In genomic region chr19:52936958-52937334, GRCh38 we compare ENCODE assay signal across 20 cellular contexts. TPM values are rescaled to one million over a fixed set of nuclear protein-coding genes. Genes with fewer than 3 reads are reported as not detected.
DNase-seq lines count a peak whose midpoint lies in the region; ATAC-seq and TF ChIP-seq lines count a peak whose summit lies in the region.
"Had no signal": no experiment of that assay in that cellular context is flagged by ENCODE, and none has a peak within 500 bp of the region (broad histone marks: within the 10 kb centered on the region; RNA-seq: fewer than 3 reads in every experiment).

No MANE protein-coding gene starts in this region.

- no peak for TF ChIP-seq EP300 in sigmoid colon (IDR thresholded peaks at IDR 0.05)

- H3K9me3 ChIP-seq in Caco-2 (peaks cover 33% of the 10 kb centered on the region), sigmoid colon (no peaks in the 10 kb centered on the region)
- H3K9me3 ChIP-seq: thoracic aorta had no signal

- peaks cover 23% of the 10 kb centered on the region for H3K9me3 Mint-ChIP-seq in Caco-2 (ENCODE audit: unreplicated experiment)

- no peak overlapping the region for H3K4me3 ChIP-seq in Caco-2 (ENCODE audit: low read depth, low read length)
- H3K4me3 ChIP-seq in sigmoid colon: no peak overlapping the region
- H3K4me3 ChIP-seq: Peyer's patch, SJCRH30, thoracic aorta had no signal

- TF ChIP-seq POLR2A in sigmoid colon (IDR thresholded peaks at IDR 0.05): no peak

- intact Hi-C loops in Caco-2 (cut with micrococcal nuclease; ENCODE audit: unreplicated experiment) (no loop called here), left colon (cut with DNase I, micrococcal nuclease) (no loop called here), sigmoid colon (cut with DNase I) (no loop called here), sciatic nerve (cut with DNase I) (no loop called here)

- TF ChIP-seq CTCF in Caco-2 (IDR thresholded peaks at IDR 0.05; ENCODE audit: insufficient read depth in 1 of 2, low read depth in 1 of 2, low read length in 1 of 2, severe bottlenecking in 1 of 2, unreplicated experiment in 1 of 2) (no peak), VCaP (conservative IDR thresholded peaks at IDR 0.05) (no peak), sigmoid colon (IDR thresholded peaks at IDR 0.05) (no peak)

- H3K27me3 Mint-ChIP-seq in Caco-2 (ENCODE audit: insufficient read depth, unreplicated experiment): no peaks in the 10 kb centered on the region
- H3K27me3 Mint-ChIP-seq: activated naive CD8-positive, alpha-beta T cell treated with anti-CD3 and anti-CD28 coated beads for 36 hours; CD4-positive, alpha-beta T cell; memory B cell had no signal

- H3K4me1 ChIP-seq in Caco-2 (0 out of 2 replicates have a peak, but pooled peaks cover 19% of the 10 kb centered on the region), sigmoid colon (peaks cover 0 to 4% (median 1%) of the 10 kb centered on the region in 4 donors)
- H3K4me1 ChIP-seq: SJCRH30 had no signal

- no peak overlapping the region for H3K4me3 Mint-ChIP-seq in Caco-2 (ENCODE audit: unreplicated experiment)
- H3K4me3 Mint-ChIP-seq: activated naive CD8-positive, alpha-beta T cell treated with anti-CD3 and anti-CD28 coated beads for 36 hours; CD4-positive, alpha-beta T cell; memory B cell had no signal

- DNase-seq in Caco-2 (no peak), left colon (no peak), sigmoid colon (peak; percentile 29), ecto neural progenitor cell (ENCODE audit: low spot score) (no peak), sciatic nerve (ENCODE audit: low spot score) (no peak), inferior parietal cortex (ENCODE audit: extremely low spot score) (no peak), T-helper 2 cell (no peak)
- DNase-seq: activated naive CD8-positive, alpha-beta T cell treated with anti-CD3 and anti-CD28 coated beads for 36 hours; CD4-positive, alpha-beta T cell; DMS79 treated with DMSO at 0.1 percent for 48 hours; NCI-H510A; Peyer's patch; SJCRH30; stimulated activated CD4-positive, alpha-beta T cell treated with anti-CD3 and anti-CD28 coated beads, Interleukin-2, amount 100 ng/mL, for 24 hours; stimulated activated naive CD4-positive, alpha-beta T cell; T-helper 1 cell had no signal

- H3K36me3 ChIP-seq in Caco-2 (ENCODE audit: control insufficient read depth, insufficient read depth, low read length) (peaks cover 3% of the 10 kb centered on the region; the same call in 1 of the 2 replicates), sigmoid colon (no peaks in the 10 kb centered on the region)
- H3K36me3 ChIP-seq: Peyer's patch, thoracic aorta had no signal

- H3K27ac ChIP-seq in VCaP (peak overlapping the region; percentile 100), sigmoid colon (no peak overlapping the region)
- H3K27ac ChIP-seq: SJCRH30, thoracic aorta had no signal

- H3K36me3 Mint-ChIP-seq in Caco-2 (ENCODE audit: insufficient read depth, unreplicated experiment): peaks cover 62% of the 10 kb centered on the region

- peaks cover 26% of the 10 kb centered on the region for H3K4me1 Mint-ChIP-seq in Caco-2 (ENCODE audit: low read depth, unreplicated experiment)

- H3K27ac Mint-ChIP-seq in Caco-2 (ENCODE audit: unreplicated experiment): peak overlapping the region; percentile 43
- H3K27ac Mint-ChIP-seq: activated naive CD8-positive, alpha-beta T cell treated with anti-CD3 and anti-CD28 coated beads for 36 hours; activated T-helper 2 cell treated with anti-CD3 and anti-CD28 coated beads, Interferon-gamma antibody, Interleukin-2, Interleukin-4, amounts not matched to agents 10 μg/mL and 5 μg/mL and 100 μg/mL, durations not matched to agents 14 hours and 24 hours and 36 hours; CD4-positive, alpha-beta T cell; memory B cell had no signal

- POLR2A ChIA-PET in Caco-2 (lab: Charles Lee): interaction anchor here (0.6 kb wide), 1 partner anchor 869 kb away, joined by 4 read pairs; no protein-coding TSS in a partner anchor

- 34 to 66% methylated on average over 7 of the region's 7 CpGs for WGBS in sigmoid colon, 2 donors

- CTCF ChIA-PET in Caco-2 (lab: Charles Lee): no interaction called here

- ATAC-seq in left colon: peak; percentile 43
- no peak for ATAC-seq in sciatic nerve

- H3K27me3 ChIP-seq in Caco-2 (replicated peaks; ENCODE audit: control insufficient read depth, insufficient read depth, low read length): no peaks in the 10 kb centered on the region
- H3K27me3 ChIP-seq in sigmoid colon: no peaks in the 10 kb centered on the region
- H3K27me3 ChIP-seq: Peyer's patch, SJCRH30 had no signal

- no TSS peak for BruUV-seq in Caco-2 (replicated peaks; lab: Mats Ljungman, UMichigan)

RNA-seq across cellular contexts. Expression of gene ZNF888, which starts 13.7 kb away (rescaled TPM):
- total RNA-seq in Caco-2 (2022) (7.3 and 9.0 TPM in 2 replicates), left colon (10 to 100 TPM; 11.4 to 18.3 TPM), sigmoid colon (1 to 10 TPM; 1.8 to 3.9 (median 3.6) TPM), sciatic nerve (4.8 TPM)
- polyA plus RNA-seq in sigmoid colon: 1 to 10 TPM; 1.8 to 5.0 (median 4.6) TPM

RNA-seq across cellular contexts. Expression of gene ZNF816, which starts 25.7 kb away (rescaled TPM):
- total RNA-seq in Caco-2 (2022): 8.8 and 11.5 TPM in 2 replicates
- 10 to 100 TPM; 12.8 to 14.2 TPM for total RNA-seq in left colon
- total RNA-seq in sigmoid colon: 1 to 10 TPM; 3.6 to 8.4 (median 6.1) TPM
- polyA plus RNA-seq in sigmoid colon: 1 to 10 TPM; 4.6 to 7.2 (median 5.4) TPM
- total RNA-seq in sciatic nerve: 10.7 TPM

RNA-seq across cellular contexts. Expression of gene ZNF320, which starts 39.5 kb away (rescaled TPM):
- total RNA-seq in Caco-2 (2022) (14.7 and 15.5 TPM in 2 replicates), left colon (10 to 100 TPM; 14.6 to 20.9 TPM), sigmoid colon (10 to 100 TPM in 3 of 4 donors, 1 to 10 TPM in 1; 9.0 to 21.8 (median 15.0) TPM), sciatic nerve (12.1 TPM)
- polyA plus RNA-seq in sigmoid colon: 1 to 10 TPM; 1.4 to 8.5 (median 6.6) TPM
